Comparison of ENCODE assay signal across 8 cellular contexts in the genomic region with DNA sequence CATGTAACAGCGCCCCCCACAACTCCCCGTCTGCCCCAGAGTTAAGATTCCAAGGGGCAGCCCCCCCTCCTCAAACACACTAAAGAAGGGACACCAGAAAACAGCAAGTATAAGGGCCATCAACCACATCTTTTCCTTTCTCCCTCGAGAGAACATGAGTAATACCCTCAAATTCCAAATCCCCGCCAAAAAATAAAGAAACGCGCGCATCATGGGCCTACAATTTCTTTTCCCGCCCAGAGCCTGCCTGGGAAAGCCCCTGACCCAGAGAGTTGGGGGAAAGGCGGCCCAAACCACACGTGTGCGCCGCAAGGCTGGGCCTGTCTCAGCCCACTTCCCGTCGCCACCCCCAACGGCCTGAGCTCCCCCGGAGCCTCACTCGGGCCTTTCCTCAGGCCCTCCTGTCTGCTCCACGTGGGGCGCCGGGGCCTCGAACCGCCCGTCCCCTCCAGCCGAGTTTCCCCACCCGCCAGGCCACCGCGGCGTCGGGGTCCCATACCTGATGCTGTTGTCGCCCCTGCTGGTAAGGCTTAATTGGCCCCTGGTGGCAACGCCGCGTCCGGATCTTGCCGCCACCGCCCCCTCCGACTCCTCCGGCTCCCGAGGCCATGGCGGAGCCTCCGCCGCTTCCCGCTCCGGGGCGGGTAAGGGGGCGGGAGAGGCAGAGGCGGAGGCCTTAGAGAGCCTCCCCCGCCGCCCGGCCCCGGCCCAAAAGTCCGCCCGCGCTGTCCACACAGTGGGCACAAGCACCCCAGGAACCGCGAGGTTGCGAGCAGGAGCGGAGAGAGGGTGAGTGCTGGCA. TPM values are rescaled to one million over a fixed set of nuclear protein-coding genes. Genes with fewer than 3 reads are reported as not detected.
DNase-seq lines count a peak whose midpoint lies in the region; ATAC-seq, FAIRE-seq and TF ChIP-seq lines count a peak whose summit lies in the region.

No MANE protein-coding gene starts in this region.

- ATAC-seq in GM18909 (IDR thresholded peaks at IDR 0.05; ENCODE audit: poor library complexity, unreplicated experiment) (peak; percentile 65), HG03139 (IDR thresholded peaks at IDR 0.05; ENCODE audit: unreplicated experiment) (peak; percentile 59)
- peak; percentile 84 for ATAC-seq in stimulated activated effector memory CD8-positive, alpha-beta T cell treated with anti-CD3 and anti-CD28 coated beads, Interleukin-12 subunit alpha, Interleukin-12 subunit beta, amount 100 ng/mL, for 72 hours

- TF ChIP-seq POLR2A in endothelial cell of umbilical vein (IDR thresholded peaks at IDR 0.05; ENCODE audit: low read depth, low read length), result no peak

- peak in 1 of 2 donors; percentile 25 for TF ChIP-seq CTCF in endothelial cell of umbilical vein (IDR thresholded peaks at IDR 0.05; ENCODE audit: extremely low read depth in 1 of 2, insufficient read depth in 1 of 2, low read depth in 1 of 2, low read length in 2 of 2)

- POLR2A ChIA-PET in endothelial cell of umbilical vein (lab: Charles Lee), result interaction anchor here (1.1 kb wide), 1 partner anchor 106 kb away, joined by 4 read pairs; a partner anchor contains a TSS

- no peaks in the 10 kb centered on the region for H3K9me1 ChIP-seq in endothelial cell of umbilical vein (replicated peaks; ENCODE audit: control insufficient read depth, extremely low read depth, insufficient read depth, low read length)

- H3K4me2 ChIP-seq in endothelial cell of umbilical vein (ENCODE audit: insufficient read depth, low read length), result peak overlapping the region; percentile 100

- peaks cover 56% of the 10 kb centered on the region for H3K79me2 ChIP-seq in endothelial cell of umbilical vein (ENCODE audit: control insufficient read depth, insufficient read depth, low read length)

- H3K4me3 ChIP-seq in endothelial cell of umbilical vein (replicated peaks in 1 of 3; ENCODE audit: insufficient read depth in 1 of 3, low read depth in 1 of 3, low read length in 3 of 3), result peak overlapping the region; percentile 95 to 99 (median 99)
- peak overlapping the region; percentile 82 for H3K4me3 ChIP-seq in mucosa of stomach (ENCODE audit: low read length)

- DNase-seq in Ammon's horn (ENCODE audit: low spot score) (peak; percentile 34), NCI-H748 (lab: John Stamatoyannopoulos, UW; ENCODE audit: unreplicated experiment) (peak; percentile 82), endothelial cell of umbilical vein (ENCODE audit: low read depth, low spot score) (peak; percentile 70)
- peak; percentile 62 to 83 (median 62) for DNase-seq in activated CD8-positive, alpha-beta memory T cell treated with anti-CD3 and anti-CD28 coated beads for 48 hours (ENCODE audit: low read depth in 2 of 3, low spot score in 2 of 3)
- DNase-seq in stimulated activated effector memory CD8-positive, alpha-beta T cell treated with anti-CD3 and anti-CD28 coated beads, Interleukin-12 subunit alpha, Interleukin-12 subunit beta, amount 100 ng/mL, for 72 hours (ENCODE audit: low spot score in 2 of 2), result peak; percentile 71 to 95

- peaks cover 80% of the 10 kb centered on the region for H3K36me3 Mint-ChIP-seq in stimulated activated effector memory CD8-positive, alpha-beta T cell treated with anti-CD3 and anti-CD28 coated beads, Interleukin-12 subunit alpha, Interleukin-12 subunit beta, amount 100 ng/mL, for 72 hours

- H3K27ac ChIP-seq in endothelial cell of umbilical vein (ENCODE audit: insufficient read depth, low read depth, low read length), result peak overlapping the region; percentile 99

- peak overlapping the region; percentile 16 for H2AFZ ChIP-seq in endothelial cell of umbilical vein (ENCODE audit: low read depth, low read length)

- intact Hi-C loops in endothelial cell of umbilical vein (cut with micrococcal nuclease), result loop anchor here (1.0 to 5.0 kb wide), 4 partner anchors 61 to 449 kb away; a partner anchor contains a TSS

- peak overlapping the region; percentile 96 for H3K27ac Mint-ChIP-seq in stimulated activated effector memory CD8-positive, alpha-beta T cell treated with anti-CD3 and anti-CD28 coated beads, Interleukin-12 subunit alpha, Interleukin-12 subunit beta, amount 100 ng/mL, for 72 hours

- no peaks in the 10 kb centered on the region for H4K20me1 ChIP-seq in endothelial cell of umbilical vein (replicated peaks; ENCODE audit: control insufficient read depth, extremely low read depth, insufficient read depth, low read length)

- H3K9ac ChIP-seq in endothelial cell of umbilical vein (replicated peaks; ENCODE audit: extremely low read depth, insufficient read depth, low read length) (peak overlapping the region; percentile 100), mucosa of stomach (ENCODE audit: low read length) (peak overlapping the region; percentile 93)

- no peaks in the 10 kb centered on the region for H3K9me3 Mint-ChIP-seq in stimulated activated effector memory CD8-positive, alpha-beta T cell treated with anti-CD3 and anti-CD28 coated beads, Interleukin-12 subunit alpha, Interleukin-12 subunit beta, amount 100 ng/mL, for 72 hours

- H3K27me3 ChIP-seq in endothelial cell of umbilical vein (ENCODE audit: control insufficient read depth in 2 of 2, insufficient read depth in 2 of 2, low read length in 2 of 2) (no peaks in the 10 kb centered on the region), mucosa of stomach (ENCODE audit: control insufficient read depth, insufficient read depth, low read length) (no peaks in the 10 kb centered on the region)

- H3K9me3 ChIP-seq in endothelial cell of umbilical vein (replicated peaks; ENCODE audit: control insufficient read depth, insufficient read depth, low read length) (no peaks in the 10 kb centered on the region), mucosa of stomach (ENCODE audit: control insufficient read depth, low read length) (no peaks in the 10 kb centered on the region)

- TSS peak; percentile 24 for BruUV-seq in endothelial cell of umbilical vein (replicated peaks; lab: Mats Ljungman, UMichigan)

- dilution Hi-C loops in endothelial cell of umbilical vein (cut with MboI; ENCODE audit: extremely low pct_ligation_motif_present, low sequenced_read_pairs), result no loop called here

- peaks cover 26% of the 10 kb centered on the region for H3K4me1 Mint-ChIP-seq in stimulated activated effector memory CD8-positive, alpha-beta T cell treated with anti-CD3 and anti-CD28 coated beads, Interleukin-12 subunit alpha, Interleukin-12 subunit beta, amount 100 ng/mL, for 72 hours

- CTCF ChIA-PET in endothelial cell of umbilical vein (lab: Charles Lee), result interaction anchor here (1.0 to 2.5 kb wide), 6 partner anchors 9 to 98 kb away, joined by 3 to 8 read pairs (median 4); no protein-coding TSS in a partner anchor

- H3K4me1 ChIP-seq in endothelial cell of umbilical vein (ENCODE audit: control insufficient read depth, extremely low read depth, insufficient read depth, low read length), result peaks cover 37% of the 10 kb centered on the region
- H3K4me1 ChIP-seq in mucosa of stomach (ENCODE audit: control insufficient read depth, insufficient read depth, low read length), result peaks cover 11% of the 10 kb centered on the region

- H3K36me3 ChIP-seq in endothelial cell of umbilical vein (ENCODE audit: control insufficient read depth in 2 of 2, extremely low read depth in 1 of 2, insufficient read depth in 2 of 2, low read length in 2 of 2) (no peaks in the 10 kb centered on the region), mucosa of stomach (ENCODE audit: control insufficient read depth, insufficient read depth, low read length) (no peaks in the 10 kb centered on the region)

- H3K4me3 Mint-ChIP-seq in stimulated activated effector memory CD8-positive, alpha-beta T cell treated with anti-CD3 and anti-CD28 coated beads, Interleukin-12 subunit alpha, Interleukin-12 subunit beta, amount 100 ng/mL, for 72 hours, result peak overlapping the region; percentile 82

- FAIRE-seq in endothelial cell of umbilical vein (lab: Jason Lieb, UNC), result peak; percentile 46

TF ChIP-seq in endothelial cell of umbilical vein, 7 proteins besides CTCF, POLR2A, EP300 and RAD21:
- TF ChIP-seq EZH2 (IDR thresholded peaks at IDR 0.05; ENCODE audit: borderline replicate concordance, low read depth, low read length, severe bottlenecking) (no peak), JUN (IDR thresholded peaks at IDR 0.05; ENCODE audit: borderline replicate concordance, insufficient read depth, insufficient read length, low read depth) (no peak), POLR2AphosphoS5 (IDR thresholded peaks at IDR 0.05; ENCODE audit: insufficient read depth, low read depth, low read length) (peak; percentile 17), FOS (IDR thresholded peaks at IDR 0.05; ENCODE audit: borderline replicate concordance, insufficient read depth, low read length) (no peak), GATA2 (IDR thresholded peaks at IDR 0.05; ENCODE audit: insufficient read depth, insufficient read length, low read depth, low read length) (no peak), MYC (IDR thresholded peaks at IDR 0.05; ENCODE audit: low read depth, low read length) (peak; percentile 83)
- TF ChIP-seq, protein P1, sequence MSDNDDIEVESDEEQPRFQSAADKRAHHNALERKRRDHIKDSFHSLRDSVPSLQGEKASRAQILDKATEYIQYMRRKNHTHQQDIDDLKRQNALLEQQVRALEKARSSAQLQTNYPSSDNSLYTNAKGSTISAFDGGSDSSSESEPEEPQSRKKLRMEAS (IDR thresholded peaks at IDR 0.05; ENCODE audit: insufficient read depth, insufficient read length), result peak; percentile 71

RNA-seq across cellular contexts. Expression of a gene that starts 0.7 kb away (rescaled TPM):
- 47.7 and 51.0 TPM in 2 replicates for total RNA-seq in endothelial cell of umbilical vein
- 22.0 and 22.6 TPM in 2 replicates for polyA plus RNA-seq in endothelial cell of umbilical vein
- polyA plus RNA-seq in endothelial cell of umbilical vein (2011; cell fraction: cytosol; rRNA removed), result 20.1 TPM in 2 replicates
- 43.2 and 52.6 TPM in 2 replicates for polyA plus RNA-seq in endothelial cell of umbilical vein (2011; cell fraction: nucleus; rRNA removed)
- polyA plus RNA-seq in endothelial cell of umbilical vein (2012), result 20.1 and 31.1 TPM in 2 replicates
- 36.6 and 39.7 TPM in 2 replicates for polyA minus RNA-seq in endothelial cell of umbilical vein
- polyA minus RNA-seq in endothelial cell of umbilical vein (2011; cell fraction: cytosol; rRNA and poly(A)+ RNA removed), result 33.9 TPM
- 39.8 and 56.3 TPM in 2 replicates for polyA minus RNA-seq in endothelial cell of umbilical vein (2011; cell fraction: nucleus; rRNA and poly(A)+ RNA removed)

Comparison
In these comparisons a context has a peak if more than half of its experiments do, and no peak if none do; other contexts are left out.
1. Peak in every context shown above with its lines: DNase-seq, ATAC-seq, H3K4me3 ChIP-seq and H3K27ac ChIP-seq.